In genomic region chr1:233838207-233838606, GRCh38 we compare ENCODE assay signal across 3 cellular contexts.
A peak's percentile ranks its signal among the peaks of the same experiment; 100 is the strongest.
DNase-seq lines count a peak whose midpoint lies in the region; ATAC-seq, FAIRE-seq and TF ChIP-seq lines count a peak whose summit lies in the region.
"Not testable (repeated sequence)": the region's sequence is repeated elsewhere in the genome, so short reads cannot be mapped to it uniquely, and the experiment has no call there.

No MANE protein-coding gene starts in this region.

- in situ Hi-C loops in K562 (cut with MboI): not testable (repeated sequence)

- H3K4me2 ChIP-seq in K562 (ENCODE audit: insufficient read depth, low read length); neural progenitor cell: not testable (repeated sequence)

- 4% methylated on average over 4 of the region's 4 CpGs for WGBS in K562 (ENCODE audit: insufficient coverage, low coverage, missing lambda C conversion rate)

- H3K4me3 ChIP-seq in HEK293 (ENCODE audit: low read depth, low read length); K562; neural progenitor cell: not testable (repeated sequence)

- not testable (repeated sequence) for H2AFZ ChIP-seq in K562 (ENCODE audit: low read depth, low read length); neural progenitor cell (replicated peaks)

- not testable (repeated sequence) for H3K36me3 Mint-ChIP-seq in neural progenitor cell

- H3K27me3 ChIP-seq in K562 (ENCODE audit: control insufficient read depth in 2 of 2, insufficient read depth in 2 of 2, low read length in 2 of 2); neural progenitor cell: not testable (repeated sequence)

- not testable (repeated sequence) for H3K4me3 Mint-ChIP-seq in neural progenitor cell

- not testable (repeated sequence) for H3K79me2 ChIP-seq in K562 (ENCODE audit: control insufficient read depth, insufficient read depth, low read length); neural progenitor cell (ENCODE audit: low read depth)

- not testable (repeated sequence) for H3K27me3 Mint-ChIP-seq in neural progenitor cell (ENCODE audit: insufficient read depth, low read depth)

- not testable (repeated sequence) for H3K9ac ChIP-seq in K562 (ENCODE audit: insufficient read depth in 1 of 2, low read depth in 2 of 2, low read length in 2 of 2); neural progenitor cell

- not testable (repeated sequence) for H3K27ac ChIP-seq in HEK293 (ENCODE audit: extremely low read depth, low read depth, low read length); K562 (ENCODE audit: extremely low read depth, low read depth, low read length); neural progenitor cell

- not testable (repeated sequence) for ATAC-seq in K562

- CTCF ChIA-PET in HEK293 (lab: Yijun Ruan, JAX); K562 (lab: Yijun Ruan, JAX; ENCODE audit: low intra/inter-chr PET ratio): not testable (repeated sequence)

- BruUV-seq in K562 (replicated peaks; lab: Mats Ljungman, UMichigan): not testable (repeated sequence)

- H3K9me1 ChIP-seq in K562 (ENCODE audit: control insufficient read depth, insufficient read depth, low read length): not testable (repeated sequence)

- FAIRE-seq in K562 (lab: Jason Lieb, UNC): not testable (repeated sequence)

- TF ChIP-seq EP300 in K562 (IDR thresholded peaks at IDR 0.05; ENCODE audit: low read length): not testable (repeated sequence)

- TF ChIP-seq POLR2A in K562 (conservative IDR thresholded peaks at IDR 0.05): not testable (repeated sequence)

- not testable (repeated sequence) for H3K9me3 ChIP-seq in HEK293 (ENCODE audit: control insufficient read depth, insufficient read depth, low read depth, low read length); K562 (replicated peaks; ENCODE audit: control insufficient read depth, insufficient read depth, low read depth, low read length); neural progenitor cell (ENCODE audit: low read depth)

- DNase-seq in K562 (ENCODE audit: extremely low read depth in 1 of 4, low spot score in 3 of 4); neural progenitor cell (ENCODE audit: low spot score): not testable (repeated sequence)

- H3K4me1 Mint-ChIP-seq in neural progenitor cell: not testable (repeated sequence)

- intact Hi-C loops in K562 (cut with micrococcal nuclease): not testable (repeated sequence)

- TF ChIP-seq RAD21 in K562 (CRISPR knock-in tag; conservative IDR thresholded peaks at IDR 0.05 in 1 of 2, IDR thresholded peaks at IDR 0.05 in 1 of 2): not testable (repeated sequence)

- not testable (repeated sequence) for H3F3A ChIP-seq in neural progenitor cell (ENCODE audit: low read depth)

- peak overlapping the region; percentile 46 for H3K27ac Mint-ChIP-seq in neural progenitor cell

- not testable (repeated sequence) for H3K36me3 ChIP-seq in HEK293 (ENCODE audit: control insufficient read depth in 2 of 2, insufficient read depth in 1 of 2, low read length in 2 of 2); K562 (ENCODE audit: control insufficient read depth, insufficient read depth, low read length); neural progenitor cell

- H3K4me1 ChIP-seq in HEK293 (ENCODE audit: control insufficient read depth, insufficient read depth, low read length); K562 (replicated peaks in 1 of 2; ENCODE audit: control insufficient read depth in 2 of 2, insufficient read depth in 2 of 2, low read length in 2 of 2); neural progenitor cell: not testable (repeated sequence)

- H3K9me3 Mint-ChIP-seq in neural progenitor cell: not testable (repeated sequence)

- H4K20me1 ChIP-seq in K562 (replicated peaks; ENCODE audit: control insufficient read depth, insufficient read depth, low read length); neural progenitor cell (ENCODE audit: low read depth): not testable (repeated sequence)

- not testable (repeated sequence) for TF ChIP-seq CTCF in HEK293 (tag by site-specific recombination; IDR thresholded peaks at IDR 0.05); K562 (IDR thresholded peaks at IDR 0.05 in 2 of 3, conservative IDR thresholded peaks at IDR 0.05 in 1 of 3; ENCODE audit: insufficient read depth in 2 of 3, low read depth in 1 of 3, low read length in 3 of 3); neural progenitor cell (IDR thresholded peaks at IDR 0.05)

- POLR2A ChIA-PET in HEK293 (lab: Yijun Ruan, JAX): not testable (repeated sequence)
- POLR2A ChIA-PET in K562 (lab: Yijun Ruan, JAX): interaction anchor here (0.9 kb wide), 1 partner anchor 15 kb away, joined by 3 read pairs; no protein-coding TSS in a partner anchor

TF ChIP-seq in HEK293, 187 proteins besides CTCF, POLR2A, EP300 and RAD21:
- peak; percentile 97 for TF ChIP-seq ZNF146 (tag by site-specific recombination; IDR thresholded peaks at IDR 0.05)
- TF ChIP-seq, protein P1, sequence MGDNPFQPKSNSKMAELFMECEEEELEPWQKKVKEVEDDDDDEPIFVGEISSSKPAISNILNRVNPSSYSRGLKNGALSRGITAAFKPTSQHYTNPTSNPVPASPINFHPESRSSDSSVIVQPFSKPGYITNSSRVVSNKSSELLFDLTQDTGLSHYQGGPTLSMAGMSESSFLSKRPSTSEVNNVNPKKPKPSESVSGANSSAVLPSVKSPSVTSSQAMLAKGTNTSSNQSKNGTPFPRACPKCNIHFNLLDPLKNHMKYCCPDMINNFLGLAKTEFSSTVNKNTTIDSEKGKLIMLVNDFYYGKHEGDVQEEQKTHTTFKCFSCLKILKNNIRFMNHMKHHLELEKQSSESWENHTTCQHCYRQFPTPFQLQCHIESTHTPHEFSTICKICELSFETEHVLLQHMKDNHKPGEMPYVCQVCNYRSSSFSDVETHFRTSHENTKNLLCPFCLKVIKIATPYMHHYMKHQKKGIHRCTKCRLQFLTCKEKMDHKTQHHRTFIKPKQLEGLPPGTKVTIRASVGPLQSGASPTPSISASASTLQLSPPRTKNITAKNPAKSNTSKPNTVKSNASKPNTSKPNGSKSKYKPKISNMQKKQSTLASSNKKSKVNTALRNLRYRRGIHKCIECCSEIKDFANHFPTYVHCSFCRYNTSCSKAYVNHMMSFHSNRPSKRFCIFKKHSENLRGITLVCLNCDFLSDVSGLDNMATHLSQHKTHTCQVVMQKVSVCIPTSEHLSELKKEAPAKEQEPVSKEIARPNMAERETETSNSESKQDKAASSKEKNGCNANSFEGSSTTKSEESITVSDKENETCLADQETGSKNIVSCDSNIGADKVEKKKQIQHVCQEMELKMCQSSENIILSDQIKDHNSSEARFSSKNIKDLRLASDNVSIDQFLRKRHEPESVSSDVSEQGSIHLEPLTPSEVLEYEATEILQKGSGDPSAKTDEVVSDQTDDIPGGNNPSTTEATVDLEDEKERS (tag by site-specific recombination; IDR thresholded peaks at IDR 0.05): peak; percentile 85
TF ChIP-seq in HEK293: peak in this region for 2; not testable (repeated sequence) for 185.

TF ChIP-seq in K562, 482 proteins besides CTCF, POLR2A, EP300 and RAD21:
- TF ChIP-seq ZNF146 (CRISPR knock-in tag; IDR thresholded peaks at IDR 0.05; ENCODE audit: unreplicated experiment): peak; percentile 76
TF ChIP-seq in K562: peak in this region for 1; not testable (repeated sequence) for 481.
